ENCODE assay signal across 8 cellular contexts in the genomic region with DNA sequence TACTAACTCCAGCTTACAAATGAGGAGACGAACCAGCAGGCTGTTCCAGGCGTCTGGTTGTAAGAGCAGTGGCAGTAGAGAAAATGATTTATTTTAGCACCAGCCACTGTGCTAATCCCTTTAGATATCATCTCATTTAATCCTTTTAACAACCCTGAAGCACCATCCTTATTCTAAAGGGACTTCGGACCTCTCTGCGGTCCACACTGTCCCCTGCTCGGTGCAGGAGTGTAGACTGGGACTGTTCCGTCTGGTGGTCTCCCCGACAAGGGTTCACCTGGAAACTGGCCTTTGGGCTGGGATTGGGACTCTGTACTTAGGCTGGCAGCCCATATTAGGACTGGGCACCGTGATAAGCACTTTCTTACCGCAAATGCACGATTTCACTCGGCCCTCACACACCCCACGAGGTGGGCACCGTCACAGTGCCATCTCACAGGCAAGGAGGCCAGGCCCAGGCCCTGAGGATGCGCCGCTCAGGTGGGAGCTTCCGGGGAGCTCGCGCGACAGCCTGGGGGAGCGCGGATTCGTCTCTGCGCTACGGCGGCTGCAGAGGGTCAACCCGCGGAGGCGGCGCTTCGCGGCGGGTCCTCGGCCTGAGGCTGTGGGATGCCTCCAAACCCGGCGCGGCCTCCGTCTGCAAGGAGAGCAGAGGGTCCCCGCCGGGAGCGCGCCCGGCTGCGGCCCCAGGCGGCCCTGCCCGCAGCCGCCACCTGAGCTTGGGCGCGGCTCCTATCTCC. TPM values are rescaled to one million over a fixed set of nuclear protein-coding genes. Genes with fewer than 3 reads are reported as not detected.
A peak's percentile ranks its signal among the peaks of the same experiment; 100 is the strongest.
DNase-seq lines count a peak whose midpoint lies in the region; ATAC-seq and TF ChIP-seq lines count a peak whose summit lies in the region.

No MANE protein-coding gene starts in this region.

- WGBS in endodermal cell (ENCODE audit: insufficient coverage in 1 of 2, insufficient read length in 1 of 2), 2 experiments, result 9 to 13% methylated on average over 18 to 48 of the region's 48 CpGs

- no peaks in the 10 kb centered on the region for H3K27me3 Mint-ChIP-seq in endodermal cell (ENCODE audit: insufficient read depth)
- H3K27me3 Mint-ChIP-seq in mesothelial cell of epicardium (ENCODE audit: low read depth), result no peaks in the 10 kb centered on the region

- ATAC-seq in GM19372 (IDR thresholded peaks at IDR 0.05; ENCODE audit: low read depth, unreplicated experiment) (peak; percentile 82), HG03520 (IDR thresholded peaks at IDR 0.05; ENCODE audit: unreplicated experiment) (peak; percentile 75)

- peak overlapping the region; percentile 58 for H3K9ac ChIP-seq in endodermal cell (ENCODE audit: extremely low read depth, low read length, poor library complexity, severe bottlenecking)

- H3K9me3 ChIP-seq in endodermal cell (ENCODE audit: control insufficient read depth, low read length), result no peaks in the 10 kb centered on the region

- H3K27ac ChIP-seq in endodermal cell (ENCODE audit: low read depth, low read length), result peak overlapping the region; percentile 21

- H3K36me3 ChIP-seq in endodermal cell (ENCODE audit: control insufficient read depth, insufficient read depth, low read length), result no peaks in the 10 kb centered on the region

- no peaks in the 10 kb centered on the region for H3K9me3 Mint-ChIP-seq in endodermal cell
- no peaks in the 10 kb centered on the region for H3K9me3 Mint-ChIP-seq in mesothelial cell of epicardium

- peak overlapping the region; percentile 73 for H3K4me3 Mint-ChIP-seq in endodermal cell
- H3K4me3 Mint-ChIP-seq in mesothelial cell of epicardium, result peak overlapping the region; percentile 81

- H3K4me1 Mint-ChIP-seq in endodermal cell (peaks cover 54% of the 10 kb centered on the region), mesothelial cell of epicardium (peaks cover 22% of the 10 kb centered on the region)

- peak overlapping the region; percentile 83 for H3K4me3 ChIP-seq in endodermal cell (ENCODE audit: low read length)

- H3K36me3 Mint-ChIP-seq in endodermal cell (ENCODE audit: low read depth) (no peaks in the 10 kb centered on the region), mesothelial cell of epicardium (no peaks in the 10 kb centered on the region)

- TF ChIP-seq CTCF in endodermal cell (conservative IDR thresholded peaks at IDR 0.05) (no peak), mesothelial cell of epicardium (IDR thresholded peaks at IDR 0.05; ENCODE audit: unreplicated experiment) (no peak)

- H3K27ac Mint-ChIP-seq in endodermal cell (peak overlapping the region; percentile 93), mesothelial cell of epicardium (peak overlapping the region; percentile 75)

- peaks cover 36% of the 10 kb centered on the region for H3K4me1 ChIP-seq in endodermal cell (ENCODE audit: control insufficient read depth, insufficient read depth, low read length)

- DNase-seq in CD1c-positive myeloid dendritic cell (ENCODE audit: extremely low spot score) (peak; percentile 73), NCI-H82 treated with DMSO at 0.1 percent for 48 hours (lab: John Stamatoyannopoulos, UW; ENCODE audit: unreplicated experiment) (peak; percentile 44), endodermal cell (peak; percentile 92), mesothelial cell of epicardium (ENCODE audit: low spot score in 2 of 2, unreplicated experiment in 2 of 2) (peak; percentile 70 to 85)
- DNase-seq in activated CD8-positive, alpha-beta memory T cell treated with anti-CD3 and anti-CD28 coated beads for 48 hours (ENCODE audit: low read depth in 2 of 3, low spot score in 2 of 3), result peak; percentile 71 to 76 (median 74)
- DNase-seq in stimulated activated CD8-positive, alpha-beta memory T cell treated with anti-CD3 and anti-CD28 coated beads, Interleukin-15, amount 100 ng/mL, for 4 hours (ENCODE audit: low read depth in 2 of 2), result peak; percentile 75 to 79

- H3K27me3 ChIP-seq in endodermal cell (ENCODE audit: control insufficient read depth, insufficient read depth, low read length, poor library complexity, severe bottlenecking), result no peaks in the 10 kb centered on the region

RNA-seq across cellular contexts. Expression of a gene that starts 45.2 kb away (rescaled TPM):
- total RNA-seq in endodermal cell (100 to 1,000 TPM; 359 to 398 TPM), mesothelial cell of epicardium (215 to 221 TPM (median 219 TPM) in 3 replicates)
- polyA plus RNA-seq in endodermal cell (2013, experiment 1 of 2), result 224 TPM
- polyA plus RNA-seq in endodermal cell (2013, experiment 2 of 2), result 222 TPM

Comparison
In these comparisons a context has a peak if more than half of its experiments do, and no peak if none do; other contexts are left out.
1. Peak in every context shown above with its lines: DNase-seq, ATAC-seq, H3K4me3 ChIP-seq and H3K27ac ChIP-seq.